ENCODE assay signal across 10 cellular contexts in genomic region chr14:68813318-68813838, GRCh38. TPM values are rescaled to one million over a fixed set of nuclear protein-coding genes. Genes with fewer than 3 reads are reported as not detected.
A peak's percentile ranks its signal among the peaks of the same experiment; 100 is the strongest.
DNase-seq lines count a peak whose midpoint lies in the region; TF ChIP-seq lines count a peak whose summit lies in the region.
"Had no signal": no experiment of that assay in that cellular context is flagged by ENCODE, and none has a peak within 500 bp of the region (broad histone marks: within the 10 kb centered on the region; RNA-seq: fewer than 3 reads in every experiment).

No MANE protein-coding gene starts in this region.

- no peaks in the 10 kb centered on the region for H3K36me3 Mint-ChIP-seq in activated naive CD8-positive, alpha-beta T cell

- H3K4me1 Mint-ChIP-seq in activated naive CD8-positive, alpha-beta T cell (ENCODE audit: low read depth): peaks cover 68% of the 10 kb centered on the region

- no peaks in the 10 kb centered on the region for H3K27me3 Mint-ChIP-seq in activated naive CD8-positive, alpha-beta T cell

- TF ChIP-seq POLR2A in thyroid gland (IDR thresholded peaks at IDR 0.05): no peak

- peak overlapping the region; percentile 40 for H3K4me3 Mint-ChIP-seq in activated naive CD8-positive, alpha-beta T cell

- H3K4me3 ChIP-seq in muscle layer of duodenum (ENCODE audit: low read depth in 1 of 2, low read length in 2 of 2) (no peak overlapping the region), thyroid gland (replicated peaks in 1 of 3) (no peak overlapping the region)

- H3K9me3 ChIP-seq in muscle layer of duodenum (ENCODE audit: control insufficient read depth in 1 of 2, low read length in 2 of 2) (no peaks in the 10 kb centered on the region), thyroid gland (no peaks in the 10 kb centered on the region)
- H3K9me3 ChIP-seq: neutrophil had no signal

- peak overlapping the region; percentile 97 for H3K27ac Mint-ChIP-seq in activated naive CD8-positive, alpha-beta T cell

- intact Hi-C loops in thyroid gland (cut with DNase I): no loop called here

- 72 to 73% methylated on average over 4 to 5 of the region's 5 CpGs for WGBS in thyroid gland, 2 donors

- DNase-seq in activated effector memory CD4-positive, alpha-beta T cell treated with anti-CD3 and anti-CD28 coated beads, Interleukin-2, amount 50 U/mL, for 16 hours: peak; percentile 62
- DNase-seq in activated effector memory CD4-positive, alpha-beta T cell treated with Interleukin-2 at 50 U/mL for 16 hours: no peak
- peak; percentile 39 to 40 for DNase-seq in thyroid gland
- DNase-seq in GF-D8 (lab: John Stamatoyannopoulos, UW): no peak
- DNase-seq in putamen (ENCODE audit: low spot score): no peak
- DNase-seq in DMS114 treated with DMSO at 0.1 percent for 48 hours (lab: John Stamatoyannopoulos, UW; ENCODE audit: unreplicated experiment): no peak
- DNase-seq: central memory CD4-positive, alpha-beta T cell had no signal

- H3K27ac ChIP-seq in muscle layer of duodenum (ENCODE audit: low read length) (peak overlapping the region; percentile 97), thyroid gland (peak overlapping the region; percentile 90 to 100 (median 99))
- H3K27ac ChIP-seq: neutrophil had no signal

- no peak for TF ChIP-seq CTCF in thyroid gland (IDR thresholded peaks at IDR 0.05)

- peaks cover 31 to 48% of the 10 kb centered on the region in 2 donors for H3K4me1 ChIP-seq in muscle layer of duodenum (ENCODE audit: control insufficient read depth in 1 of 2, insufficient read depth in 2 of 2, low read length in 2 of 2)
- H3K4me1 ChIP-seq in thyroid gland: peaks cover 63 to 68% of the 10 kb centered on the region in 2 donors

- H3K27me3 ChIP-seq in muscle layer of duodenum (ENCODE audit: low read depth, low read length) (no peaks in the 10 kb centered on the region), thyroid gland (no peaks in the 10 kb centered on the region)
- H3K27me3 ChIP-seq: neutrophil had no signal

- no peaks in the 10 kb centered on the region for H3K9me3 Mint-ChIP-seq in activated naive CD8-positive, alpha-beta T cell (ENCODE audit: low read depth)

- H3K36me3 ChIP-seq in muscle layer of duodenum (ENCODE audit: control insufficient read depth in 1 of 2, insufficient read depth in 2 of 2, low read length in 2 of 2) (no peaks in the 10 kb centered on the region), thyroid gland (no peaks in the 10 kb centered on the region)
- H3K36me3 ChIP-seq: neutrophil had no signal

RNA-seq across cellular contexts. Expression of gene ZFP36L1, which starts 20.5 kb away (rescaled TPM):
- total RNA-seq in thyroid gland: 100 to 1,000 TPM in 3 of 4 donors, 10 to 100 TPM in 1; 96.9 to 274 (median 127) TPM

Comparison
In these comparisons a context has a peak if more than half of its experiments do, and no peak if none do; other contexts are left out.
1. DNase-seq: peak in activated effector memory CD4-positive, alpha-beta T cell treated with anti-CD3 and anti-CD28 coated beads, Interleukin-2, amount 50 U/mL, for 16 hours (single experiment) and thyroid gland (2 of 2); none in activated effector memory CD4-positive, alpha-beta T cell treated with Interleukin-2 at 50 U/mL for 16 hours (single experiment), GF-D8 (single experiment), putamen (single experiment) and DMS114 treated with DMSO at 0.1 percent for 48 hours (single experiment).